ENCODE assay signal across 19 cellular contexts in the genomic region with DNA sequence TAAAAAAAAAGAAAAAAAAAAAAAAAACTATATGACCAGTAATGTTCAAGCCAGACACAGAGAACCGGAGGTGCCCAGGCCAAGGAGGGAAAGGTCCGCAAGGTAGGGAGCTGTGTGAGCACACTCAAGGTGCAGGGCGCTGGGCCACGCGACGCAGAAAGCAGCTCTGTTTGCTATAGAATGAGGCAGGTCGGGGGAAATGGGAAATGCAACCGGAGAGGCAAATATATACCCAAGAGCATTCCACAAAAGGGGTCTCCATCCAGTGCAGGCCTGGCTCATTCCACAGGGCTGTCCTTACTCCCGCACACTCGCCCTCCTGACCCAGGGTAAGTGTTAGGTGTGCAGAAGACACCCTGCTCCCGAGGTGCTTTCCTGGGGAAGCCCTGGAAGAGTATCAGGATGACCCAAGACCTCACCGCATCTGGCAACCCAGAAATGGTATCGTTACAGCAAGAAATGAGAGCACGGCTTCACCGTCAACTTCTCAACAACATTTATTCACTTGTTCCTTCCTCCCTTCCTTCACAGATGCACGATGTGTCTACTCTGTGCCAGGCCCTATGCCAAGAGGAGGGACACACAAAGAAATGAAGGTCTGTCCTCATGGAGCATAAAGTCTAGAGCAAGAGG.
A peak's percentile ranks its signal among the peaks of the same experiment; 100 is the strongest.
DNase-seq lines count a peak whose midpoint lies in the region; ATAC-seq, FAIRE-seq and TF ChIP-seq lines count a peak whose summit lies in the region.
"Had no signal": no experiment of that assay in that cellular context is flagged by ENCODE, and none has a peak within 500 bp of the region (broad histone marks: within the 10 kb centered on the region; RNA-seq: fewer than 3 reads in every experiment).

No MANE protein-coding gene starts in this region.

- no peaks in the 10 kb centered on the region for H3K79me2 ChIP-seq in MM.1S (ENCODE audit: low read length)

- H3K4me3 Mint-ChIP-seq in activated CD8-positive, alpha-beta T cell treated with anti-CD3 and anti-CD28 coated beads for 36 hours, result peak overlapping the region; percentile 68
- H3K4me3 Mint-ChIP-seq: activated B cell treated with CpG ODN at 0.5 μM for 24 hours, neural crest cell had no signal

- no peak overlapping the region for H3K9ac ChIP-seq in MM.1S (ENCODE audit: low read length)

- CTCF ChIA-PET in activated CD8-positive, alpha-beta T cell treated with anti-CD3 and anti-CD28 coated beads for 36 hours (lab: Charles Lee), result interaction anchor here (1.2 kb wide), 1 partner anchor 50 kb away, joined by 3 read pairs; no protein-coding TSS in a partner anchor

- intact Hi-C loops in activated CD8-positive, alpha-beta T cell treated with anti-CD3 and anti-CD28 coated beads for 36 hours (cut with micrococcal nuclease), result loop anchor here (10.0 kb wide), 2 partner anchors 251 to 1001 kb away; no protein-coding TSS in a partner anchor

- no peaks in the 10 kb centered on the region for H3K9me3 Mint-ChIP-seq in activated CD8-positive, alpha-beta T cell treated with anti-CD3 and anti-CD28 coated beads for 36 hours
- H3K9me3 Mint-ChIP-seq: activated B cell treated with CpG ODN at 0.5 μM for 24 hours, neural crest cell had no signal

- no peak for FAIRE-seq in urothelium cell line (lab: Jason Lieb, UNC)

- no peaks in the 10 kb centered on the region for H3K9me2 ChIP-seq in MM.1S (replicated peaks; ENCODE audit: insufficient read depth, low read length)

- no peak for TF ChIP-seq CTCF in activated CD8-positive, alpha-beta T cell treated with anti-CD3 and anti-CD28 coated beads for 36 hours (IDR thresholded peaks at IDR 0.05)
- no peak for TF ChIP-seq CTCF in MM.1S (IDR thresholded peaks at IDR 0.05; ENCODE audit: low read length)

- peaks cover 89% of the 10 kb centered on the region for H3K4me1 Mint-ChIP-seq in activated CD8-positive, alpha-beta T cell treated with anti-CD3 and anti-CD28 coated beads for 36 hours (ENCODE audit: low read depth)
- H3K4me1 Mint-ChIP-seq: activated B cell treated with CpG ODN at 0.5 μM for 24 hours had no signal

- H3K27me3 ChIP-seq in MM.1S (replicated peaks; ENCODE audit: insufficient read depth, low read length), result no peaks in the 10 kb centered on the region

- ATAC-seq in activated CD8-positive, alpha-beta T cell treated with anti-CD3 and anti-CD28 coated beads for 36 hours, result no peak
- no peak for ATAC-seq in stimulated activated naive CD8-positive, alpha-beta T cell treated with anti-CD3 and anti-CD28 coated beads, Interleukin-15, Interleukin-2, amounts not matched to agents 100 U/mL and 50 U/mL, for 24 hours
- ATAC-seq in GM21737 (IDR thresholded peaks at IDR 0.05; ENCODE audit: unreplicated experiment), result no peak
- ATAC-seq: Right ventricle myocardium inferior had no signal

- peaks cover 53% of the 10 kb centered on the region for H3K36me3 Mint-ChIP-seq in activated CD8-positive, alpha-beta T cell treated with anti-CD3 and anti-CD28 coated beads for 36 hours (ENCODE audit: low read depth)

- no peak overlapping the region for H3K4me2 ChIP-seq in MM.1S (ENCODE audit: low read depth, low read length)

- H3K4me1 ChIP-seq in MM.1S (ENCODE audit: low read length), result no peaks in the 10 kb centered on the region
- H3K4me1 ChIP-seq: tibial artery had no signal

- peak; percentile 69 for DNase-seq in activated CD8-positive, alpha-beta memory T cell treated with anti-CD3 and anti-CD28 coated beads for 24 hours
- DNase-seq in activated CD8-positive, alpha-beta memory T cell treated with anti-CD3 and anti-CD28 coated beads, Interleukin-2, amount 50 U/mL, for 48 hours, result no peak
- peak; percentile 42 for DNase-seq in activated CD8-positive, alpha-beta T cell treated with anti-CD3 and anti-CD28 coated beads for 36 hours
- DNase-seq in caudate nucleus (lab: John Stamatoyannopoulos, UW) (no peak), MM.1S (no peak), urothelium cell line (ENCODE audit: low spot score) (no peak)
- peak; percentile 31 for DNase-seq in stimulated activated naive CD8-positive, alpha-beta T cell treated with anti-CD3 and anti-CD28 coated beads, Interleukin-15, Interleukin-2, amounts not matched to agents 100 U/mL and 50 U/mL, for 24 hours
- DNase-seq: activated B cell treated with CpG ODN at 0.5 μM for 24 hours, DMS53, Karpas-422, mesendoderm, NCI-H1092 treated with DMSO at 0.1 percent for 48 hours, NCI-H524 had no signal

- no peaks in the 10 kb centered on the region for H3K9me3 ChIP-seq in MM.1S (replicated peaks; ENCODE audit: insufficient read depth, low read length)
- H3K9me3 ChIP-seq: tibial artery had no signal

- no peak overlapping the region for H2AFZ ChIP-seq in MM.1S (ENCODE audit: low read length)

- H3K36me3 ChIP-seq in MM.1S (replicated peaks; ENCODE audit: insufficient read depth, low read length), result no peaks in the 10 kb centered on the region
- H3K36me3 ChIP-seq: tibial artery had no signal

- H3K27me3 Mint-ChIP-seq in activated CD8-positive, alpha-beta T cell treated with anti-CD3 and anti-CD28 coated beads for 36 hours, result no peaks in the 10 kb centered on the region
- H3K27me3 Mint-ChIP-seq: activated B cell treated with CpG ODN at 0.5 μM for 24 hours had no signal

- POLR2A ChIA-PET in activated CD8-positive, alpha-beta T cell treated with anti-CD3 and anti-CD28 coated beads for 36 hours (lab: Charles Lee), result interaction anchor here (1.0 to 7.0 kb wide), 5 partner anchors 16 to 85 kb away, joined by 3 to 50 read pairs (median 4); no protein-coding TSS in a partner anchor

- no peak overlapping the region for H3K4me3 ChIP-seq in MM.1S (ENCODE audit: low read length)
- H3K4me3 ChIP-seq: coronary artery, tibial artery had no signal

- no peaks in the 10 kb centered on the region for H4K20me1 ChIP-seq in MM.1S (ENCODE audit: insufficient read depth, low read length)

- peak overlapping the region; percentile 94 for H3K27ac Mint-ChIP-seq in activated CD8-positive, alpha-beta T cell treated with anti-CD3 and anti-CD28 coated beads for 36 hours
- H3K27ac Mint-ChIP-seq: activated B cell treated with CpG ODN at 0.5 μM for 24 hours had no signal

- no peaks in the 10 kb centered on the region for H3F3A ChIP-seq in MM.1S (ENCODE audit: insufficient read depth, low read length)

- H3K27ac ChIP-seq in caudate nucleus (ENCODE audit: low read depth, low read length) (peak overlapping the region; percentile 26), MM.1S (ENCODE audit: low read length) (no peak overlapping the region)
- H3K27ac ChIP-seq: C4-2B, coronary artery, tibial artery had no signal

Comparison
In these comparisons a context has a peak if more than half of its experiments do, and no peak if none do; other contexts are left out.
1. DNase-seq: peak in activated CD8-positive, alpha-beta memory T cell treated with anti-CD3 and anti-CD28 coated beads for 24 hours (single experiment), activated CD8-positive, alpha-beta T cell treated with anti-CD3 and anti-CD28 coated beads for 36 hours (single experiment) and stimulated activated naive CD8-positive, alpha-beta T cell treated with anti-CD3 and anti-CD28 coated beads, Interleukin-15, Interleukin-2, amounts not matched to agents 100 U/mL and 50 U/mL, for 24 hours (single experiment); none in activated CD8-positive, alpha-beta memory T cell treated with anti-CD3 and anti-CD28 coated beads, Interleukin-2, amount 50 U/mL, for 48 hours (single experiment), caudate nucleus (0 of 61), MM.1S (single experiment) and urothelium cell line (single experiment).